Comparison of ENCODE assay signal across 11 cellular contexts in genomic region chr7:78702770-78703169, GRCh38.
A peak's percentile ranks its signal among the peaks of the same experiment; 100 is the strongest.
DNase-seq lines count a peak whose midpoint lies in the region; ATAC-seq and TF ChIP-seq lines count a peak whose summit lies in the region.
"Had no signal": no experiment of that assay in that cellular context is flagged by ENCODE, and none has a peak within 500 bp of the region (broad histone marks: within the 10 kb centered on the region; RNA-seq: fewer than 3 reads in every experiment).

No MANE protein-coding gene starts in this region.

- no peaks in the 10 kb centered on the region for H3K4me1 Mint-ChIP-seq in activated CD4-positive, alpha-beta memory T cell treated with anti-CD3 and anti-CD28 coated beads for 36 hours (ENCODE audit: low read depth)
- no peaks in the 10 kb centered on the region for H3K4me1 Mint-ChIP-seq in progenitor cell of endocrine pancreas (ENCODE audit: low read depth)
- no peaks in the 10 kb centered on the region for H3K4me1 Mint-ChIP-seq in CD4-positive, alpha-beta memory T cell

- H3K36me3 Mint-ChIP-seq in activated CD4-positive, alpha-beta memory T cell treated with anti-CD3 and anti-CD28 coated beads for 36 hours: no peaks in the 10 kb centered on the region
- H3K36me3 Mint-ChIP-seq in progenitor cell of endocrine pancreas (ENCODE audit: insufficient read depth): peaks cover 3% of the 10 kb centered on the region
- no peaks in the 10 kb centered on the region for H3K36me3 Mint-ChIP-seq in CD4-positive, alpha-beta memory T cell

- no peaks in the 10 kb centered on the region for H3K27me3 ChIP-seq in foreskin keratinocyte
- no peaks in the 10 kb centered on the region for H3K27me3 ChIP-seq in CD4-positive, alpha-beta memory T cell (ENCODE audit: insufficient read depth, low read length)
- H3K27me3 ChIP-seq: sigmoid colon, testis had no signal

- ATAC-seq in foreskin keratinocyte: peak; percentile 87

- H3K4me1 ChIP-seq in foreskin keratinocyte: no peaks in the 10 kb centered on the region
- no peaks in the 10 kb centered on the region for H3K4me1 ChIP-seq in CD4-positive, alpha-beta memory T cell (ENCODE audit: insufficient read depth, low read length)
- H3K4me1 ChIP-seq: testis had no signal

- no peak for TF ChIP-seq CTCF in foreskin keratinocyte (conservative IDR thresholded peaks at IDR 0.05)
- no peak for TF ChIP-seq CTCF in progenitor cell of endocrine pancreas (IDR thresholded peaks at IDR 0.05; ENCODE audit: unreplicated experiment)

- H3K27me3 Mint-ChIP-seq in activated CD4-positive, alpha-beta memory T cell treated with anti-CD3 and anti-CD28 coated beads for 36 hours: no peaks in the 10 kb centered on the region
- no peaks in the 10 kb centered on the region for H3K27me3 Mint-ChIP-seq in progenitor cell of endocrine pancreas
- no peaks in the 10 kb centered on the region for H3K27me3 Mint-ChIP-seq in CD4-positive, alpha-beta memory T cell

- no peak overlapping the region for H3K27ac ChIP-seq in foreskin keratinocyte
- H3K27ac ChIP-seq in CD4-positive, alpha-beta memory T cell (ENCODE audit: low read depth, low read length): no peak overlapping the region
- H3K27ac ChIP-seq: PC-9, testis had no signal

- no peaks in the 10 kb centered on the region for H3K36me3 ChIP-seq in CD4-positive, alpha-beta memory T cell (ENCODE audit: insufficient read depth, low read length)
- H3K36me3 ChIP-seq: sigmoid colon had no signal

- H3K4me3 ChIP-seq in CD4-positive, alpha-beta memory T cell (ENCODE audit: low read length in 2 of 2): no peak overlapping the region
- H3K4me3 ChIP-seq: PC-9, sigmoid colon, testis had no signal

- H3K9me3 ChIP-seq in CD4-positive, alpha-beta memory T cell (ENCODE audit: control insufficient read depth in 1 of 2, low read length in 2 of 2): no peaks in the 10 kb centered on the region
- H3K9me3 ChIP-seq: testis had no signal

- POLR2A ChIA-PET in activated CD4-positive, alpha-beta memory T cell treated with anti-CD3 and anti-CD28 coated beads for 36 hours (lab: Charles Lee): no interaction called here
- POLR2A ChIA-PET in CD4-positive, alpha-beta memory T cell (lab: Charles Lee; ENCODE audit: partially characterized antibody): no interaction called here

- H3K4me3 Mint-ChIP-seq in activated CD4-positive, alpha-beta memory T cell treated with anti-CD3 and anti-CD28 coated beads for 36 hours: no peak overlapping the region
- H3K4me3 Mint-ChIP-seq in progenitor cell of endocrine pancreas (ENCODE audit: low read depth): no peak overlapping the region
- H3K4me3 Mint-ChIP-seq in CD4-positive, alpha-beta memory T cell: no peak overlapping the region

- intact Hi-C loops in activated CD4-positive, alpha-beta memory T cell treated with anti-CD3 and anti-CD28 coated beads for 36 hours (cut with micrococcal nuclease): no loop called here
- intact Hi-C loops in CD4-positive, alpha-beta memory T cell (cut with micrococcal nuclease): no loop called here

- H3K9me3 Mint-ChIP-seq in activated CD4-positive, alpha-beta memory T cell treated with anti-CD3 and anti-CD28 coated beads for 36 hours: peaks cover 8% of the 10 kb centered on the region
- peaks cover 13% of the 10 kb centered on the region for H3K9me3 Mint-ChIP-seq in progenitor cell of endocrine pancreas (ENCODE audit: low read depth)
- H3K9me3 Mint-ChIP-seq in CD4-positive, alpha-beta memory T cell: peaks cover 0 to 19% (median 6%) of the 10 kb centered on the region in 8 donors

- H3K27ac Mint-ChIP-seq in activated CD4-positive, alpha-beta memory T cell treated with anti-CD3 and anti-CD28 coated beads for 36 hours: no peak overlapping the region
- no peak overlapping the region for H3K27ac Mint-ChIP-seq in progenitor cell of endocrine pancreas
- no peak overlapping the region for H3K27ac Mint-ChIP-seq in CD4-positive, alpha-beta memory T cell

- CTCF ChIA-PET in activated CD4-positive, alpha-beta memory T cell treated with anti-CD3 and anti-CD28 coated beads for 36 hours (lab: Charles Lee): no interaction called here
- CTCF ChIA-PET in CD4-positive, alpha-beta memory T cell (lab: Charles Lee; ENCODE audit: partially characterized antibody): no interaction called here

- DNase-seq in HCEC 1CT (peak; percentile 96), amniotic epithelial cell (ENCODE audit: low read depth) (peak; percentile 86), foreskin keratinocyte (peak; percentile 21 to 71), stromal cell of bone marrow (ENCODE audit: low read depth) (peak; percentile 97), NOMO-1 (lab: John Stamatoyannopoulos, UW; ENCODE audit: unreplicated experiment in 2 of 2) (no peak), progenitor cell of endocrine pancreas (ENCODE audit: low spot score, unreplicated experiment) (no peak)
- no peak for DNase-seq in activated CD4-positive, alpha-beta memory T cell treated with anti-CD3 and anti-CD28 coated beads for 36 hours
- DNase-seq in CD4-positive, alpha-beta memory T cell: no peak
- DNase-seq: sigmoid colon, testis had no signal

Comparison
In these comparisons a context has a peak if more than half of its experiments do, and no peak if none do; other contexts are left out.
1. DNase-seq: peak in HCEC 1CT (single experiment), amniotic epithelial cell (single experiment), foreskin keratinocyte (2 of 2) and stromal cell of bone marrow (single experiment); none in NOMO-1 (0 of 2), activated CD4-positive, alpha-beta memory T cell treated with anti-CD3 and anti-CD28 coated beads for 36 hours (single experiment), progenitor cell of endocrine pancreas (single experiment) and CD4-positive, alpha-beta memory T cell (0 of 5).